In the genomic region with DNA sequence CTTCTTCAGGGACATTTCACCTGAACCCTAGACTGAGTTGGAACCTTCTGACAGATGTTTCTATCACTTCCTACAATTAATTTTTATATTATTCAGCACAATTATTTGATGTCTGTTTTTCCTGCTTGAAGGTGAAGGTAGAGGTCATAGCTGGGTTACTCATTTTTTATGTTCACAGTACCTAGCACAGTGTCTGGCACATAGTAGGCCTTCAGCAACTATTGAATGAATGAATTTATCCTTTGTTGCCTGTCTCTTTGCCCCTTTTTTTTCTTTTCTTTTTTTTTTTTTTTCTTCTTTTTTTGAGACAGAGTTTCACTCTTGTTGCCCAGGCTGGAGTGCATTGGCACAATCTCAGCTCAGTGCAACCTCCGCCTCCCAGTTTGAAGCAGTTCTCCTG, we compare ENCODE assay signal across 24 cellular contexts. TPM values are rescaled to one million over a fixed set of nuclear protein-coding genes. Genes with fewer than 3 reads are reported as not detected.
DNase-seq lines count a peak whose midpoint lies in the region; ATAC-seq, FAIRE-seq and TF ChIP-seq lines count a peak whose summit lies in the region.
"Had no signal": no experiment of that assay in that cellular context is flagged by ENCODE, and none has a peak within 500 bp of the region (broad histone marks: within the 10 kb centered on the region; RNA-seq: fewer than 3 reads in every experiment).

No MANE protein-coding gene starts in this region.

- in situ Hi-C loops in HepG2 (cut with HindIII; ENCODE audit: extremely low pct_ligation_motif_present, low pct_unique_long_range_greater_than_20kb) (no loop called here), K562 (cut with MboI) (no loop called here)

- H3K4me1 ChIP-seq in HepG2 (ENCODE audit: insufficient read depth, low read length): no peaks in the 10 kb centered on the region
- no peaks in the 10 kb centered on the region for H3K4me1 ChIP-seq in right lobe of liver
- H3K4me1 ChIP-seq in K562 (replicated peaks in 1 of 2; ENCODE audit: control insufficient read depth in 2 of 2, insufficient read depth in 2 of 2, low read length in 2 of 2): no peaks in the 10 kb centered on the region
- H3K4me1 ChIP-seq: BLaER1 had no signal

- FAIRE-seq in HepG2 (lab: Jason Lieb, UNC): no peak
- no peak for FAIRE-seq in K562 (lab: Jason Lieb, UNC)
- FAIRE-seq: A204.1, D721Med, GM12878, GM19239, H1 had no signal

- no peak overlapping the region for H3K4me2 ChIP-seq in HepG2 (ENCODE audit: low read depth, low read length)
- no peak overlapping the region for H3K4me2 ChIP-seq in K562 (ENCODE audit: insufficient read depth, low read length)
- H3K4me2 ChIP-seq: BLaER1 had no signal

- ATAC-seq in activated CD8-positive, alpha-beta T cell treated with anti-CD3 and anti-CD28 coated beads for 36 hours: no peak
- no peak for ATAC-seq in activated CD8-positive, alpha-beta T cell treated with anti-CD3 and anti-CD28 coated beads, Interleukin-2, amount 10 ng/mL, durations not matched to agents 7 days and 5 days
- no peak for ATAC-seq in HepG2
- no peak for ATAC-seq in right lobe of liver
- ATAC-seq in K562: no peak
- ATAC-seq: CD8-positive, alpha-beta T cell; GM12878 had no signal

- H3K9me3 ChIP-seq in HepG2 (ENCODE audit: low read length) (no peaks in the 10 kb centered on the region), right lobe of liver (no peaks in the 10 kb centered on the region), K562 (replicated peaks; ENCODE audit: control insufficient read depth, insufficient read depth, low read depth, low read length) (no peaks in the 10 kb centered on the region)
- H3K9me3 ChIP-seq: BLaER1 had no signal

- CTCF ChIA-PET in activated CD8-positive, alpha-beta T cell treated with anti-CD3 and anti-CD28 coated beads for 36 hours (lab: Charles Lee): no interaction called here
- CTCF ChIA-PET in activated CD8-positive, alpha-beta T cell treated with anti-CD3 and anti-CD28 coated beads, Interleukin-2, amount 10 ng/mL, durations not matched to agents 7 days and 5 days (lab: Charles Lee): no interaction called here
- CTCF ChIA-PET in HepG2 (lab: Yijun Ruan, JAX; ENCODE audit: low intra/inter-chr PET ratio, low total read pairs): no interaction called here
- CTCF ChIA-PET in K562 (lab: Yijun Ruan, JAX; ENCODE audit: low intra/inter-chr PET ratio): no interaction called here

- TF ChIP-seq POLR2A in HepG2 (IDR thresholded peaks at IDR 0.05; ENCODE audit: insufficient read depth in 1 of 2, low read depth in 2 of 2, low read length in 2 of 2) (no peak), right lobe of liver (IDR thresholded peaks at IDR 0.05) (no peak), K562 (conservative IDR thresholded peaks at IDR 0.05) (no peak)

- H2AFZ ChIP-seq in HepG2 (ENCODE audit: low read length) (no peak overlapping the region), K562 (ENCODE audit: low read depth, low read length) (no peak overlapping the region)
- H2AFZ ChIP-seq: GM23248 had no signal

- H3K79me2 ChIP-seq in HepG2 (ENCODE audit: insufficient read depth, low read length) (no peaks in the 10 kb centered on the region), K562 (ENCODE audit: control insufficient read depth, insufficient read depth, low read length) (no peaks in the 10 kb centered on the region)

- TF ChIP-seq RAD21 in HepG2 (CRISPR knock-in tag; IDR thresholded peaks at IDR 0.05) (no peak), K562 (CRISPR knock-in tag; conservative IDR thresholded peaks at IDR 0.05 in 1 of 2, IDR thresholded peaks at IDR 0.05 in 1 of 2) (no peak)

- H3K27ac Mint-ChIP-seq in activated CD8-positive, alpha-beta T cell treated with anti-CD3 and anti-CD28 coated beads for 36 hours: peak overlapping the region; percentile 64
- no peak overlapping the region for H3K27ac Mint-ChIP-seq in activated CD8-positive, alpha-beta T cell treated with anti-CD3 and anti-CD28 coated beads, Interleukin-2, amount 10 ng/mL, durations not matched to agents 7 days and 5 days
- H3K27ac Mint-ChIP-seq: B cell; CD4-positive, CD25-positive, alpha-beta regulatory T cell had no signal

- no TSS peak for BruUV-seq in HepG2 (replicated peaks; lab: Mats Ljungman, UMichigan)
- BruUV-seq in K562 (replicated peaks; lab: Mats Ljungman, UMichigan): no TSS peak

- no peaks in the 10 kb centered on the region for H3K27me3 ChIP-seq in HepG2 (ENCODE audit: control insufficient read depth in 1 of 2, insufficient read depth in 2 of 2, low read length in 2 of 2)
- H3K27me3 ChIP-seq in right lobe of liver: no peaks in the 10 kb centered on the region
- H3K27me3 ChIP-seq in K562 (ENCODE audit: control insufficient read depth in 2 of 2, insufficient read depth in 2 of 2, low read length in 2 of 2): no peaks in the 10 kb centered on the region
- H3K27me3 ChIP-seq: BLaER1 had no signal

- no peak for DNase-seq in activated CD8-positive, alpha-beta T cell treated with anti-CD3 and anti-CD28 coated beads for 36 hours
- no peak for DNase-seq in activated CD8-positive, alpha-beta T cell treated with anti-CD3 and anti-CD28 coated beads, Interleukin-2, amount 10 ng/mL, durations not matched to agents 7 days and 5 days
- DNase-seq in HepG2 (ENCODE audit: low spot score) (no peak), right lobe of liver (no peak), K562 (ENCODE audit: extremely low read depth in 1 of 4, low spot score in 3 of 4) (no peak), T-helper 9 cell (no peak)
- DNase-seq: CD4-positive, CD25-positive, alpha-beta regulatory T cell; CD8-positive, alpha-beta T cell; DMS 273 treated with DMSO at 0.1 percent for 48 hours; DMS79; EL; GDM1; GM23248; H7; HCEC 1CT had no signal

- WGBS in HepG2 (ENCODE audit: low lambda C conversion rate): 96% methylated on average over 1 of the region's 1 CpG
- no CpG with 5 or more reads among the region's 1 CpG for WGBS in right lobe of liver (ENCODE audit: insufficient coverage, low coverage, low lambda C conversion rate, missing lambda C conversion rate)
- whole genome bisulfite sequencing in K562 (ENCODE audit: insufficient coverage, low coverage, missing lambda C conversion rate): no CpG with 5 or more reads among the region's 1 CpG

- no peaks in the 10 kb centered on the region for H3K4me1 Mint-ChIP-seq in activated CD8-positive, alpha-beta T cell treated with anti-CD3 and anti-CD28 coated beads for 36 hours (ENCODE audit: low read depth)
- H3K4me1 Mint-ChIP-seq in activated CD8-positive, alpha-beta T cell treated with anti-CD3 and anti-CD28 coated beads, Interleukin-2, amount 10 ng/mL, durations not matched to agents 7 days and 5 days (ENCODE audit: low read depth): no peaks in the 10 kb centered on the region
- H3K4me1 Mint-ChIP-seq: B cell had no signal

- no peaks in the 10 kb centered on the region for H3K9me1 ChIP-seq in K562 (ENCODE audit: control insufficient read depth, insufficient read depth, low read length)

- H3K4me3 ChIP-seq in HepG2 (replicated peaks in 1 of 3; ENCODE audit: insufficient read depth in 1 of 3, low read depth in 2 of 3, low read length in 3 of 3) (no peak overlapping the region), right lobe of liver (no peak overlapping the region), K562 (no peak overlapping the region)
- H3K4me3 ChIP-seq: BLaER1, GM12878, GM23248 had no signal

- H3K9me3 Mint-ChIP-seq in activated CD8-positive, alpha-beta T cell treated with anti-CD3 and anti-CD28 coated beads for 36 hours: no peaks in the 10 kb centered on the region
- no peaks in the 10 kb centered on the region for H3K9me3 Mint-ChIP-seq in activated CD8-positive, alpha-beta T cell treated with anti-CD3 and anti-CD28 coated beads, Interleukin-2, amount 10 ng/mL, durations not matched to agents 7 days and 5 days (ENCODE audit: insufficient read depth)
- H3K9me3 Mint-ChIP-seq: CD8-positive, alpha-beta T cell had no signal

- no peaks in the 10 kb centered on the region for H4K20me1 ChIP-seq in HepG2 (ENCODE audit: insufficient read depth, low read length)
- no peaks in the 10 kb centered on the region for H4K20me1 ChIP-seq in K562 (replicated peaks; ENCODE audit: control insufficient read depth, insufficient read depth, low read length)
- H4K20me1 ChIP-seq: BLaER1 had no signal

- no peak overlapping the region for H3K4me3 Mint-ChIP-seq in activated CD8-positive, alpha-beta T cell treated with anti-CD3 and anti-CD28 coated beads for 36 hours
- H3K4me3 Mint-ChIP-seq in activated CD8-positive, alpha-beta T cell treated with anti-CD3 and anti-CD28 coated beads, Interleukin-2, amount 10 ng/mL, durations not matched to agents 7 days and 5 days: no peak overlapping the region
- H3K4me3 Mint-ChIP-seq: B cell; CD4-positive, CD25-positive, alpha-beta regulatory T cell; CD8-positive, alpha-beta T cell had no signal

- intact Hi-C loops in activated CD8-positive, alpha-beta T cell treated with anti-CD3 and anti-CD28 coated beads for 36 hours (cut with micrococcal nuclease): no loop called here
- intact Hi-C loops in HepG2 (cut with micrococcal nuclease; ENCODE audit: unreplicated experiment) (no loop called here), right lobe of liver (cut with DNase I) (no loop called here), K562 (cut with micrococcal nuclease) (no loop called here)

- POLR2A ChIA-PET in activated CD8-positive, alpha-beta T cell treated with anti-CD3 and anti-CD28 coated beads for 36 hours (lab: Charles Lee): no interaction called here
- POLR2A ChIA-PET in activated CD8-positive, alpha-beta T cell treated with anti-CD3 and anti-CD28 coated beads, Interleukin-2, amount 10 ng/mL, durations not matched to agents 7 days and 5 days (lab: Charles Lee): no interaction called here
- POLR2A ChIA-PET in HepG2 (lab: Yijun Ruan, JAX): interaction anchor here (1.4 to 1.7 kb wide), 3 partner anchors 9 to 34 kb away, joined by 4 to 5 read pairs (median 5); a partner anchor contains a TSS
- POLR2A ChIA-PET in K562 (lab: Yijun Ruan, JAX): interaction anchor here (0.6 kb wide), 1 partner anchor 719 kb away, joined by 3 read pairs; no protein-coding TSS in a partner anchor

- no peaks in the 10 kb centered on the region for H3K27me3 Mint-ChIP-seq in activated CD8-positive, alpha-beta T cell treated with anti-CD3 and anti-CD28 coated beads for 36 hours
- H3K27me3 Mint-ChIP-seq in activated CD8-positive, alpha-beta T cell treated with anti-CD3 and anti-CD28 coated beads, Interleukin-2, amount 10 ng/mL, durations not matched to agents 7 days and 5 days (ENCODE audit: low read depth): no peaks in the 10 kb centered on the region
- H3K27me3 Mint-ChIP-seq: B cell; CD4-positive, CD25-positive, alpha-beta regulatory T cell had no signal

- H3K36me3 ChIP-seq in HepG2 (replicated peaks in 1 of 2; ENCODE audit: control insufficient read depth in 1 of 2, insufficient read depth in 2 of 2, low read length in 2 of 2) (peaks cover 29 to 90% of the 10 kb centered on the region in 2 experiments), right lobe of liver (peaks cover 0 to 89% (median 28%) of the 10 kb centered on the region in 4 donors), K562 (ENCODE audit: control insufficient read depth, insufficient read depth, low read length) (peaks cover 65% of the 10 kb centered on the region)

- H3K27ac ChIP-seq in HepG2 (ENCODE audit: extremely low read length, insufficient read depth, low read length) (no peak overlapping the region), right lobe of liver (no peak overlapping the region), K562 (ENCODE audit: extremely low read depth, low read depth, low read length) (no peak overlapping the region)
- H3K27ac ChIP-seq: 22Rv1, BLaER1, C4-2B, GM23248 had no signal

- H3K36me3 Mint-ChIP-seq in activated CD8-positive, alpha-beta T cell treated with anti-CD3 and anti-CD28 coated beads for 36 hours (ENCODE audit: low read depth): peaks cover 42% of the 10 kb centered on the region
- H3K36me3 Mint-ChIP-seq in activated CD8-positive, alpha-beta T cell treated with anti-CD3 and anti-CD28 coated beads, Interleukin-2, amount 10 ng/mL, durations not matched to agents 7 days and 5 days (ENCODE audit: low read depth): peaks cover 51% of the 10 kb centered on the region

- TF ChIP-seq EP300 in HepG2 (IDR thresholded peaks at IDR 0.05; ENCODE audit: low read depth in 2 of 2, low read length in 2 of 2): no peak
- TF ChIP-seq EP300 in HepG2 (CRISPR knock-in tag; IDR thresholded peaks at IDR 0.05; ENCODE audit: borderline replicate concordance): no peak
- TF ChIP-seq EP300 in K562 (IDR thresholded peaks at IDR 0.05; ENCODE audit: low read length): no peak

- TF ChIP-seq CTCF in activated CD8-positive, alpha-beta T cell treated with anti-CD3 and anti-CD28 coated beads for 36 hours (IDR thresholded peaks at IDR 0.05): no peak
- no peak for TF ChIP-seq CTCF in HepG2 (CRISPR knock-in tag; IDR thresholded peaks at IDR 0.05)
- no peak for TF ChIP-seq CTCF in right lobe of liver (IDR thresholded peaks at IDR 0.05)
- no peak for TF ChIP-seq CTCF in K562 (IDR thresholded peaks at IDR 0.05 in 2 of 3, conservative IDR thresholded peaks at IDR 0.05 in 1 of 3; ENCODE audit: insufficient read depth in 2 of 3, low read depth in 1 of 3, low read length in 3 of 3)

- no peak overlapping the region for H3K9ac ChIP-seq in HepG2 (ENCODE audit: insufficient read depth, low read depth, low read length)
- H3K9ac ChIP-seq in K562 (ENCODE audit: insufficient read depth in 1 of 2, low read depth in 2 of 2, low read length in 2 of 2): no peak overlapping the region
- H3K9ac ChIP-seq: BLaER1, GM23248 had no signal

RNA-seq across cellular contexts. Expression of a gene that starts 29.5 kb away (rescaled TPM):
- 10 to 100 TPM; 28.0 to 35.8 TPM for total RNA-seq in activated CD8-positive, alpha-beta T cell treated with anti-CD3 and anti-CD28 coated beads for 36 hours
- 10 to 100 TPM; 40.5 to 41.5 TPM for total RNA-seq in activated CD8-positive, alpha-beta T cell treated with anti-CD3 and anti-CD28 coated beads, Interleukin-2, amount 10 ng/mL, durations not matched to agents 7 days and 5 days
- 116 and 119 TPM in 2 replicates for total RNA-seq in HepG2 (2016; rRNA removed; fragmentation: Illumina TruSeq; extraction: Trizol)
- total RNA-seq in HepG2 (2016; cell fraction: cytosol; rRNA removed; fragmentation: Illumina TruSeq; extraction: Trizol; ENCODE audit: low read depth): 259 and 291 TPM in 2 replicates
- 102 and 128 TPM in 2 replicates for total RNA-seq in HepG2 (2016; cell fraction: insoluble cytoplasmic fraction; rRNA removed; fragmentation: Illumina TruSeq; extraction: Trizol)
- total RNA-seq in HepG2 (2016; cell fraction: membrane; rRNA removed; fragmentation: Illumina TruSeq; extraction: Trizol): 219 and 242 TPM in 2 replicates
- 53.1 and 62.5 TPM in 2 replicates for total RNA-seq in HepG2 (2016; cell fraction: nucleus; rRNA removed; fragmentation: Illumina TruSeq; extraction: Trizol)
- polyA plus RNA-seq in HepG2 (2011; rRNA removed): 69.0 and 72.9 TPM in 2 replicates
- polyA plus RNA-seq in HepG2 (2011; cell fraction: cytosol; rRNA removed): 43.1 and 47.2 TPM in 2 replicates
- 20.3 and 24.8 TPM in 2 replicates for polyA plus RNA-seq in HepG2 (2011; cell fraction: nucleus; rRNA removed)
- 70.8 and 90.1 TPM in 2 replicates for polyA plus RNA-seq in HepG2 (2012)
- polyA plus RNA-seq in HepG2 (2016; cell fraction: cytosol; fragmentation: Illumina TruSeq; extraction: Trizol; ENCODE audit: low read depth): 323 and 351 TPM in 2 replicates
- polyA plus RNA-seq in HepG2 (2016; cell fraction: insoluble cytoplasmic fraction; fragmentation: Illumina TruSeq; extraction: Trizol; ENCODE audit: low read depth): 125 and 131 TPM in 2 replicates
- 209 and 229 TPM in 2 replicates for polyA plus RNA-seq in HepG2 (2016; cell fraction: membrane; fragmentation: Illumina TruSeq; extraction: Trizol; ENCODE audit: low read depth)
- polyA plus RNA-seq in HepG2 (2016; cell fraction: nucleus; fragmentation: Illumina TruSeq; extraction: Trizol; ENCODE audit: insufficient read depth, low read depth): 115 and 136 TPM in 2 replicates
- 20.6 and 34.4 TPM in 2 replicates for polyA minus RNA-seq in HepG2 (2011; rRNA and poly(A)+ RNA removed; ENCODE audit: low replicate concordance)
- polyA minus RNA-seq in HepG2 (2011; cell fraction: cytosol; rRNA and poly(A)+ RNA removed): 25.4 and 27.2 TPM in 2 replicates
- polyA minus RNA-seq in HepG2 (2011; cell fraction: nucleus; rRNA and poly(A)+ RNA removed): 36.1 and 40.7 TPM in 2 replicates
- 10 to 100 TPM; 44.2 to 48.4 (median 47.2) TPM for total RNA-seq in right lobe of liver
- total RNA-seq in K562 (2011; cell fraction: chromatin; rRNA removed; ENCODE audit: low replicate concordance): 16.0 and 36.3 TPM in 2 replicates
- 24.5 and 25.3 TPM in 2 replicates for total RNA-seq in K562 (2011; cell fraction: nucleolus; rRNA removed)
- 26.8 and 34.9 TPM in 2 replicates for total RNA-seq in K562 (2011; cell fraction: nucleoplasm; rRNA removed)
- total RNA-seq in K562 (2014; rRNA removed): 29.9 and 35.3 TPM in 2 replicates
- 28.1 and 34.2 TPM in 2 replicates for total RNA-seq in K562 (2014; rRNA removed; fragmentation: Illumina TruSeq; extraction: Trizol)
- 27.5 and 27.8 TPM in 2 replicates for total RNA-seq in K562 (2015; rRNA removed; fragmentation: Illumina TruSeq; extraction: Trizol)
- total RNA-seq in K562 (2021): 34.5 and 36.2 TPM in 2 replicates
- polyA plus RNA-seq in K562 (2011; rRNA removed): 30.3 and 35.6 TPM in 2 replicates
- 22.8 and 26.5 TPM in 2 replicates for polyA plus RNA-seq in K562 (2011; cell fraction: cytosol; rRNA removed)
- 13.9 and 16.9 TPM in 2 replicates for polyA plus RNA-seq in K562 (2011; cell fraction: nucleus; rRNA removed)
- polyA plus RNA-seq in K562 (2012): 34.5 and 41.8 TPM in 2 replicates
- 30.6 and 32.6 TPM in 2 replicates for polyA plus RNA-seq in K562 (2014; fragmentation: Illumina TruSeq; extraction: Trizol)
- 10 to 100 TPM in 1 of 2 experiments, 1 to 10 TPM in 1; 7.7 to 12.1 TPM for polyA plus RNA-seq in K562 (2014; fragmentation: Nextera tagmentation; extraction: Ambion mirVana)
- 36.2 and 41.2 TPM in 2 replicates for polyA plus RNA-seq in K562 (2014; rRNA removed)
- polyA minus RNA-seq in K562 (2011; rRNA and poly(A)+ RNA removed): 10.3 and 10.9 TPM in 2 replicates
- 7.7 and 11.3 TPM in 2 replicates for polyA minus RNA-seq in K562 (2011; cell fraction: cytosol; rRNA and poly(A)+ RNA removed)
- polyA minus RNA-seq in K562 (2011; cell fraction: nucleus; rRNA and poly(A)+ RNA removed): 14.8 and 16.6 TPM in 2 replicates

RNA-seq across cellular contexts. Expression of a gene that starts 33.8 kb away (rescaled TPM):
- total RNA-seq in activated CD8-positive, alpha-beta T cell treated with anti-CD3 and anti-CD28 coated beads for 36 hours: 10 to 100 TPM; 79.6 to 79.8 TPM
- total RNA-seq in activated CD8-positive, alpha-beta T cell treated with anti-CD3 and anti-CD28 coated beads, Interleukin-2, amount 10 ng/mL, durations not matched to agents 7 days and 5 days: 10 to 100 TPM; 58.6 to 61.6 TPM
- total RNA-seq in HepG2 (2016; rRNA removed; fragmentation: Illumina TruSeq; extraction: Trizol): 207 and 297 TPM in 2 replicates
- total RNA-seq in HepG2 (2016; cell fraction: cytosol; rRNA removed; fragmentation: Illumina TruSeq; extraction: Trizol; ENCODE audit: low read depth): 26.1 and 28.6 TPM in 2 replicates
- total RNA-seq in HepG2 (2016; cell fraction: insoluble cytoplasmic fraction; rRNA removed; fragmentation: Illumina TruSeq; extraction: Trizol): 210 and 295 TPM in 2 replicates
- total RNA-seq in HepG2 (2016; cell fraction: membrane; rRNA removed; fragmentation: Illumina TruSeq; extraction: Trizol): 41.2 and 50.0 TPM in 2 replicates
- total RNA-seq in HepG2 (2016; cell fraction: nucleus; rRNA removed; fragmentation: Illumina TruSeq; extraction: Trizol): 128 and 142 TPM in 2 replicates
- 36.0 and 42.2 TPM in 2 replicates for polyA plus RNA-seq in HepG2 (2011; rRNA removed)
- 45.2 and 47.0 TPM in 2 replicates for polyA plus RNA-seq in HepG2 (2011; cell fraction: cytosol; rRNA removed)
- 62.5 and 64.9 TPM in 2 replicates for polyA plus RNA-seq in HepG2 (2011; cell fraction: nucleus; rRNA removed)
- 101 and 113 TPM in 2 replicates for polyA plus RNA-seq in HepG2 (2012)
- 7.5 and 9.1 TPM in 2 replicates for polyA plus RNA-seq in HepG2 (2016; cell fraction: cytosol; fragmentation: Illumina TruSeq; extraction: Trizol; ENCODE audit: low read depth)
- polyA plus RNA-seq in HepG2 (2016; cell fraction: insoluble cytoplasmic fraction; fragmentation: Illumina TruSeq; extraction: Trizol; ENCODE audit: low read depth): 244 and 260 TPM in 2 replicates
- polyA plus RNA-seq in HepG2 (2016; cell fraction: membrane; fragmentation: Illumina TruSeq; extraction: Trizol; ENCODE audit: low read depth): 15.4 and 17.7 TPM in 2 replicates
- polyA plus RNA-seq in HepG2 (2016; cell fraction: nucleus; fragmentation: Illumina TruSeq; extraction: Trizol; ENCODE audit: insufficient read depth, low read depth): 152 and 167 TPM in 2 replicates
- 25.4 and 57.6 TPM in 2 replicates for polyA minus RNA-seq in HepG2 (2011; rRNA and poly(A)+ RNA removed; ENCODE audit: low replicate concordance)
- 60.0 and 62.4 TPM in 2 replicates for polyA minus RNA-seq in HepG2 (2011; cell fraction: cytosol; rRNA and poly(A)+ RNA removed)
- polyA minus RNA-seq in HepG2 (2011; cell fraction: nucleus; rRNA and poly(A)+ RNA removed): 159 TPM in 2 replicates
- total RNA-seq in right lobe of liver: 10 to 100 TPM; 35.1 to 46.7 (median 41.0) TPM
- total RNA-seq in K562 (2011; cell fraction: chromatin; rRNA removed; ENCODE audit: low replicate concordance): 46.3 and 124 TPM in 2 replicates
- total RNA-seq in K562 (2011; cell fraction: nucleolus; rRNA removed): 27.2 and 30.0 TPM in 2 replicates
- 47.2 and 66.9 TPM in 2 replicates for total RNA-seq in K562 (2011; cell fraction: nucleoplasm; rRNA removed)
- total RNA-seq in K562 (2014; rRNA removed): 46.7 and 51.7 TPM in 2 replicates
- 68.2 and 74.5 TPM in 2 replicates for total RNA-seq in K562 (2014; rRNA removed; fragmentation: Illumina TruSeq; extraction: Trizol)
- 59.3 and 62.5 TPM in 2 replicates for total RNA-seq in K562 (2015; rRNA removed; fragmentation: Illumina TruSeq; extraction: Trizol)
- total RNA-seq in K562 (2021): 38.7 and 41.6 TPM in 2 replicates
- polyA plus RNA-seq in K562 (2011; rRNA removed): 28.6 and 31.1 TPM in 2 replicates
- 19.4 and 27.7 TPM in 2 replicates for polyA plus RNA-seq in K562 (2011; cell fraction: cytosol; rRNA removed)
- 16.9 and 28.6 TPM in 2 replicates for polyA plus RNA-seq in K562 (2011; cell fraction: nucleus; rRNA removed)
- polyA plus RNA-seq in K562 (2012): 42.6 and 46.5 TPM in 2 replicates
- 64.7 and 69.8 TPM in 2 replicates for polyA plus RNA-seq in K562 (2014; fragmentation: Illumina TruSeq; extraction: Trizol)
- polyA plus RNA-seq in K562 (2014; fragmentation: Nextera tagmentation; extraction: Ambion mirVana): 10 to 100 TPM; 44.1 to 64.5 TPM
- polyA plus RNA-seq in K562 (2014; rRNA removed): 51.5 and 51.9 TPM in 2 replicates
- 40.3 and 44.1 TPM in 2 replicates for polyA minus RNA-seq in K562 (2011; rRNA and poly(A)+ RNA removed)
- polyA minus RNA-seq in K562 (2011; cell fraction: cytosol; rRNA and poly(A)+ RNA removed): 14.9 and 19.2 TPM in 2 replicates
- polyA minus RNA-seq in K562 (2011; cell fraction: nucleus; rRNA and poly(A)+ RNA removed): 18.0 and 44.5 TPM in 2 replicates

Comparison
In these comparisons a context has a peak if more than half of its experiments do, and no peak if none do; other contexts are left out.
1. POLR2A ChIA-PET loops: an anchor here in HepG2 (1.4 to 1.7 kb wide) and K562 (0.6 kb wide); none called in activated CD8-positive, alpha-beta T cell treated with anti-CD3 and anti-CD28 coated beads for 36 hours and activated CD8-positive, alpha-beta T cell treated with anti-CD3 and anti-CD28 coated beads, Interleukin-2, amount 10 ng/mL, durations not matched to agents 7 days and 5 days.